ENCODE assay signal across 17 cellular contexts in genomic region chr10:112754001-112754411, GRCh38.
DNase-seq lines count a peak whose midpoint lies in the region; ATAC-seq and TF ChIP-seq lines count a peak whose summit lies in the region.
"Had no signal": no experiment of that assay in that cellular context is flagged by ENCODE, and none has a peak within 500 bp of the region (broad histone marks: within the 10 kb centered on the region; RNA-seq: fewer than 3 reads in every experiment).

No MANE protein-coding gene starts in this region.

- no peaks in the 10 kb centered on the region for H3K36me3 ChIP-seq in A673 (ENCODE audit: insufficient read depth, low read length, poor library complexity, severe bottlenecking)
- H3K36me3 ChIP-seq in mammary epithelial cell (ENCODE audit: insufficient read depth, low read length) = no peaks in the 10 kb centered on the region
- H3K36me3 ChIP-seq: heart left ventricle, prostate gland had no signal

- WGBS in mammary epithelial cell (ENCODE audit: low coverage, missing lambda C conversion rate) = 8% methylated on average over 10 of the region's 10 CpGs

- H3K27me3 Mint-ChIP-seq in HFFc6 (ENCODE audit: insufficient read depth) (peaks cover 2% of the 10 kb centered on the region; the same call in 1 of the 2 replicates), mesothelial cell of epicardium (ENCODE audit: low read depth) (no peaks in the 10 kb centered on the region)
- H3K27me3 Mint-ChIP-seq in activated CD8-positive, alpha-beta T cell treated with anti-CD3 and anti-CD28 coated beads for 36 hours = no peaks in the 10 kb centered on the region
- H3K27me3 Mint-ChIP-seq: T-cell had no signal

- H3K4me1 ChIP-seq in A673 (ENCODE audit: insufficient read depth, low read length, poor library complexity, severe bottlenecking) (peaks cover 25% of the 10 kb centered on the region), mammary epithelial cell (ENCODE audit: insufficient read depth, low read length) (peaks cover 11% of the 10 kb centered on the region)
- H3K4me1 ChIP-seq: heart left ventricle had no signal

- no peak overlapping the region for H3K27ac ChIP-seq in A673 (ENCODE audit: low read depth, low read length, poor library complexity, severe bottlenecking)
- H3K27ac ChIP-seq in mammary epithelial cell (ENCODE audit: insufficient read depth, low read depth, low read length) = no peak overlapping the region
- H3K27ac ChIP-seq: prostate gland had no signal

- no peak overlapping the region for H3K4me3 ChIP-seq in A673 (ENCODE audit: low read depth, low read length, poor library complexity, severe bottlenecking)
- H3K4me3 ChIP-seq in mammary epithelial cell (replicated peaks in 1 of 3; ENCODE audit: insufficient read depth in 1 of 3, low read depth in 2 of 3, low read length in 3 of 3) = no peak overlapping the region
- H3K4me3 ChIP-seq: prostate gland had no signal

- H3K9me3 ChIP-seq in A673 (ENCODE audit: low read depth, low read length, poor library complexity, severe bottlenecking) = no peaks in the 10 kb centered on the region
- H3K9me3 ChIP-seq in mammary epithelial cell (replicated peaks; ENCODE audit: insufficient read depth, low read length) = no peaks in the 10 kb centered on the region
- H3K9me3 ChIP-seq: heart left ventricle, prostate gland had no signal

- no peaks in the 10 kb centered on the region for H3K9me3 Mint-ChIP-seq in HFFc6
- H3K9me3 Mint-ChIP-seq in mesothelial cell of epicardium = no peaks in the 10 kb centered on the region
- no peaks in the 10 kb centered on the region for H3K9me3 Mint-ChIP-seq in activated CD8-positive, alpha-beta T cell treated with anti-CD3 and anti-CD28 coated beads for 36 hours
- H3K9me3 Mint-ChIP-seq: T-cell had no signal

- H3K79me2 ChIP-seq in mammary epithelial cell (ENCODE audit: insufficient read depth, low read length) = no peaks in the 10 kb centered on the region

- H3K27ac Mint-ChIP-seq in HFFc6 = no peak overlapping the region; the same call in 1 of the 2 replicates
- peak overlapping the region; percentile 96 for H3K27ac Mint-ChIP-seq in mesothelial cell of epicardium
- no peak overlapping the region for H3K27ac Mint-ChIP-seq in activated CD8-positive, alpha-beta T cell treated with anti-CD3 and anti-CD28 coated beads for 36 hours
- H3K27ac Mint-ChIP-seq: T-cell had no signal

- no peak overlapping the region for H3K9ac ChIP-seq in mammary epithelial cell (ENCODE audit: insufficient read depth, low read length)

- in situ Hi-C loops in mammary epithelial cell (cut with MboI; ENCODE audit: low sequenced_read_pairs in 2 of 2) = no loop called here

- intact Hi-C loops in A673 (cut with micrococcal nuclease; ENCODE audit: unreplicated experiment) (no loop called here), mammary epithelial cell (cut with micrococcal nuclease) (no loop called here)
- intact Hi-C loops in activated CD8-positive, alpha-beta T cell treated with anti-CD3 and anti-CD28 coated beads for 36 hours (cut with micrococcal nuclease) = no loop called here

- POLR2A ChIA-PET in A673 (lab: Charles Lee; ENCODE audit: low non-redundant PET) = no interaction called here
- POLR2A ChIA-PET in activated CD8-positive, alpha-beta T cell treated with anti-CD3 and anti-CD28 coated beads for 36 hours (lab: Charles Lee) = interaction anchor here (0.6 kb wide), 1 partner anchor 9 kb away, joined by 3 read pairs; no protein-coding TSS in a partner anchor

- peak overlapping the region; percentile 16 for H3K4me2 ChIP-seq in mammary epithelial cell (ENCODE audit: insufficient read depth, low read depth, low read length)

- peak overlapping the region; percentile 23; the same call in 1 of the 2 replicates for H3K4me3 Mint-ChIP-seq in HFFc6
- H3K4me3 Mint-ChIP-seq in mesothelial cell of epicardium = no peak overlapping the region
- H3K4me3 Mint-ChIP-seq in activated CD8-positive, alpha-beta T cell treated with anti-CD3 and anti-CD28 coated beads for 36 hours = no peak overlapping the region
- H3K4me3 Mint-ChIP-seq: T-cell had no signal

- dilution Hi-C loops in mammary epithelial cell (cut with HindIII; ENCODE audit: low sequenced_read_pairs) = no loop called here

- no peak for ATAC-seq in activated CD8-positive, alpha-beta T cell treated with anti-CD3 and anti-CD28 coated beads for 36 hours
- ATAC-seq: T-cell had no signal

- peak; percentile 49 for DNase-seq in A673 (ENCODE audit: low spot score)
- no peak for DNase-seq in HFFc6
- DNase-seq in mammary epithelial cell = peak; percentile 16
- DNase-seq in mesothelial cell of epicardium (ENCODE audit: low spot score in 2 of 2, unreplicated experiment in 2 of 2) = no peak
- no peak for DNase-seq in NK-92 (lab: John Stamatoyannopoulos, UW; ENCODE audit: unreplicated experiment)
- DNase-seq in activated CD8-positive, alpha-beta T cell treated with anti-CD3 and anti-CD28 coated beads for 36 hours = no peak
- DNase-seq in KG1 (lab: John Stamatoyannopoulos, UW) = no peak
- DNase-seq in C1 segment of cervical spinal cord (lab: John Stamatoyannopoulos, UW) = no peak
- DNase-seq: activated naive CD4-positive, alpha-beta T cell treated with anti-CD3 and anti-CD28 coated beads, Interleukin-2, amount 50 U/mL, for 16 hours; caudate nucleus; heart left ventricle; Karpas-422; kidney; NCI-H1694 treated with DMSO at 0.1 percent for 48 hours; NCI-H524; T-cell had no signal

- H3K27me3 ChIP-seq in A673 (replicated peaks; ENCODE audit: insufficient read depth, low read depth, low read length, poor library complexity) = no peaks in the 10 kb centered on the region
- H3K27me3 ChIP-seq in mammary epithelial cell (ENCODE audit: insufficient read depth, low read length) = no peaks in the 10 kb centered on the region
- H3K27me3 ChIP-seq: heart left ventricle had no signal

- TF ChIP-seq CTCF in A673 (conservative IDR thresholded peaks at IDR 0.05; ENCODE audit: low read depth, low read length) (no peak), HFFc6 (IDR thresholded peaks at IDR 0.05) (no peak), mammary epithelial cell (conservative IDR thresholded peaks at IDR 0.05 in 1 of 2, IDR thresholded peaks at IDR 0.05 in 1 of 2; ENCODE audit: extremely low read depth in 1 of 2, insufficient read depth in 1 of 2, low read depth in 1 of 2, low read length in 2 of 2) (no peak), mesothelial cell of epicardium (IDR thresholded peaks at IDR 0.05; ENCODE audit: unreplicated experiment) (no peak)
- no peak for TF ChIP-seq CTCF in activated CD8-positive, alpha-beta T cell treated with anti-CD3 and anti-CD28 coated beads for 36 hours (IDR thresholded peaks at IDR 0.05)

- H2AFZ ChIP-seq in mammary epithelial cell (ENCODE audit: low read depth, low read length) = peak overlapping the region; percentile 55

- H3K36me3 Mint-ChIP-seq in HFFc6 (ENCODE audit: low read depth) (no peaks in the 10 kb centered on the region), mesothelial cell of epicardium (no peaks in the 10 kb centered on the region)
- peaks cover 3% of the 10 kb centered on the region for H3K36me3 Mint-ChIP-seq in activated CD8-positive, alpha-beta T cell treated with anti-CD3 and anti-CD28 coated beads for 36 hours (ENCODE audit: low read depth)

- BruUV-seq in A673 (replicated peaks; lab: Mats Ljungman, UMichigan) (no TSS peak), mammary epithelial cell (replicated peaks; lab: Mats Ljungman, UMichigan) (no TSS peak)

- H4K20me1 ChIP-seq in mammary epithelial cell (ENCODE audit: insufficient read depth, low read length) = no peaks in the 10 kb centered on the region

- peaks cover 24% of the 10 kb centered on the region for H3K4me1 Mint-ChIP-seq in HFFc6 (ENCODE audit: low read depth)
- H3K4me1 Mint-ChIP-seq in mesothelial cell of epicardium = peaks cover 87% of the 10 kb centered on the region
- H3K4me1 Mint-ChIP-seq in activated CD8-positive, alpha-beta T cell treated with anti-CD3 and anti-CD28 coated beads for 36 hours (ENCODE audit: low read depth) = no peaks in the 10 kb centered on the region
- H3K4me1 Mint-ChIP-seq: T-cell had no signal

- CTCF ChIA-PET in A673 (lab: Charles Lee) (no interaction called here), mammary epithelial cell (lab: Charles Lee; ENCODE audit: low non-redundant PET) (no interaction called here)
- CTCF ChIA-PET in activated CD8-positive, alpha-beta T cell treated with anti-CD3 and anti-CD28 coated beads for 36 hours (lab: Charles Lee) = no interaction called here

Comparison
In these comparisons a context has a peak if more than half of its experiments do, and no peak if none do; other contexts are left out.
1. DNase-seq: peak in A673 (single experiment) and mammary epithelial cell (single experiment); none in HFFc6 (single experiment), mesothelial cell of epicardium (0 of 2), NK-92 (single experiment), activated CD8-positive, alpha-beta T cell treated with anti-CD3 and anti-CD28 coated beads for 36 hours (single experiment), KG1 (single experiment) and C1 segment of cervical spinal cord (0 of 14).